Comparison of ENCODE assay signal across 21 cellular contexts in the genomic region with DNA sequence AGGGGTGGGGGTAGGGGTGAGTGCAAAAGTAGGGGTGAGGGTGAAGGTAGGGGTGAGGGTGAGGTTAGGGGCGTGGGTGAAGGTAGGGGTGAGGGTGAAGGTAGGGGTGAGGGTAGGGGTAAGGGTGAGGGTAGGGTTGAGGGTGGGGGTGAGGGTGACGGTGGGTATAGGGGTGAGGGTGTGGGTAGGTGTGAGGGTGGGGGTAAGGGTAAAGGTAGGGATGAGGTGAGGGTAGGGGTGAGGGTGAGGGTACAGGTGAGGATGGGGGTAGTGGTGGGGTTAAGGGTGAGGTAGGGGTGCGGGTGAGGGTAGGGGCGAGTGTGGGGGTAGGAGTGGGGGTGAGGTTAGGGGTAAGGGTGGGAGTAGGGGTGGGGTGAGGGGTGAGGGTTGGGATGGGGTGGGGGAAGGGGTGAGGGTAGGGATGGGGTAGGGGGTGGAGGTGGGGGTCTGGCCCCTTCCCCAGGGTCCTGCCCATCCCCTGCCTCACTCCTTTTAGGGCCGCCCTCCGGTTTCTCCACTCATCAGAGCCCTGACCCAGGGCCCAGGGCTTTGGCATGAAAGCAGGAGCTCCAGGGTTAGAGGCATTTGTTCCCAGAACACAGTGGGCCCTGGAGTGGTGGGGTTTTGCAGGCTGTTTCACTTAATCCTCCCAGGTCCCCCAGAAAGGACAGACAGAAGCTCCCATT. TPM values are rescaled to one million over a fixed set of nuclear protein-coding genes. Genes with fewer than 3 reads are reported as not detected.
DNase-seq lines count a peak whose midpoint lies in the region; ATAC-seq and TF ChIP-seq lines count a peak whose summit lies in the region.
"Had no signal": no experiment of that assay in that cellular context is flagged by ENCODE, and none has a peak within 500 bp of the region (broad histone marks: within the 10 kb centered on the region; RNA-seq: fewer than 3 reads in every experiment).

No MANE protein-coding gene starts in this region.

- no peak overlapping the region for H3K23ac ChIP-seq in neuronal stem cell (ENCODE audit: low read depth, low read length, poor library complexity)

- no peaks in the 10 kb centered on the region for H3K79me1 ChIP-seq in neuronal stem cell (ENCODE audit: low read depth, low read length)

- no peaks in the 10 kb centered on the region for H3K4me1 ChIP-seq in right atrium auricular region
- H3K4me1 ChIP-seq in neuronal stem cell (ENCODE audit: control insufficient read depth in 2 of 2, insufficient read depth in 1 of 2, low read depth in 1 of 2, low read length in 2 of 2), result peaks cover 11 to 12% of the 10 kb centered on the region in 2 donors
- no peaks in the 10 kb centered on the region for H3K4me1 ChIP-seq in upper lobe of right lung
- H3K4me1 ChIP-seq: BE2C had no signal

- peak overlapping the region; percentile 74 for H2AK5ac ChIP-seq in neuronal stem cell (ENCODE audit: low read depth, low read length)

- H3K27me3 ChIP-seq in right atrium auricular region (no peaks in the 10 kb centered on the region), neuronal stem cell (ENCODE audit: control insufficient read depth in 3 of 3, insufficient read depth in 3 of 3, low read depth in 1 of 3, low read length in 3 of 3) (peaks cover 0 to 3% (median 0%) of the 10 kb centered on the region in 3 experiments), upper lobe of right lung (peaks cover 10% of the 10 kb centered on the region)
- H3K27me3 ChIP-seq: BE2C had no signal

- ATAC-seq in Right ventricle myocardium inferior, result no peak
- ATAC-seq in upper lobe of right lung, result peak; percentile 18
- ATAC-seq: HCT116, Panc1 had no signal

- no peak overlapping the region for H3K27ac ChIP-seq in right atrium auricular region
- H3K27ac ChIP-seq in coronary artery, result no peak overlapping the region
- H3K27ac ChIP-seq in neuronal stem cell (replicated peaks; ENCODE audit: low read length), result no peak overlapping the region
- H3K27ac ChIP-seq in upper lobe of right lung, result no peak overlapping the region

- H3K9ac ChIP-seq in neuronal stem cell (ENCODE audit: low read depth, low read length, poor library complexity), result no peak overlapping the region

- H3K4ac ChIP-seq in neuronal stem cell (ENCODE audit: low read length), result no peak overlapping the region

- no peak overlapping the region for H4K8ac ChIP-seq in neuronal stem cell (ENCODE audit: low read depth, low read length)

- peak; percentile 30 for DNase-seq in Right ventricle myocardium inferior (ENCODE audit: missing footprints)
- DNase-seq in right atrium auricular region (ENCODE audit: low spot score), result no peak
- DNase-seq in coronary artery (ENCODE audit: low spot score), result peak; percentile 58
- DNase-seq in neuronal stem cell (ENCODE audit: low spot score), result no peak
- no peak for DNase-seq in upper lobe of right lung
- DNase-seq in NCI-H526 treated with DMSO at 0.1 percent for 48 hours (lab: John Stamatoyannopoulos, UW), result no peak
- DNase-seq in amniotic stem cell (lab: John Stamatoyannopoulos, UW), result no peak
- DNase-seq: BE2C; DMS53; GDM1; GOT3; KG1; NCI-H1092; NCI-H1436; NCI-H187 treated with DMSO at 0.1 percent for 48 hours; NCI-H2107; NCI-H446 treated with DMSO at 0.1 percent for 48 hours; NCI-H748 treated with DMSO at 0.1 percent for 48 hours; NK-92 treated with Interleukin-12 subunit alpha and Interleukin-12 subunit beta, amount 100 ng/mL, for 24 hours had no signal

- H3K18ac ChIP-seq in neuronal stem cell (ENCODE audit: low read length), result no peak overlapping the region

- no peak overlapping the region for H2BK15ac ChIP-seq in neuronal stem cell (ENCODE audit: low read length)

- no peak overlapping the region for H3K4me2 ChIP-seq in neuronal stem cell (ENCODE audit: insufficient read depth, low read length, poor library complexity, severe bottlenecking)

- H4K91ac ChIP-seq in neuronal stem cell (ENCODE audit: low read depth, low read length, poor library complexity), result no peak overlapping the region

- no peak overlapping the region for H2AFZ ChIP-seq in neuronal stem cell (ENCODE audit: low read length)

- H3K36me3 ChIP-seq in right atrium auricular region (no peaks in the 10 kb centered on the region), neuronal stem cell (replicated peaks in 1 of 2; ENCODE audit: control insufficient read depth in 2 of 2, insufficient read depth in 2 of 2, low read length in 2 of 2) (no peaks in the 10 kb centered on the region), upper lobe of right lung (no peaks in the 10 kb centered on the region)
- H3K36me3 ChIP-seq: BE2C had no signal

- H3K9me3 ChIP-seq in right atrium auricular region (no peaks in the 10 kb centered on the region), neuronal stem cell (replicated peaks in 1 of 2; ENCODE audit: control insufficient read depth in 2 of 2, insufficient read depth in 1 of 2, low read depth in 1 of 2, low read length in 2 of 2) (peaks cover 0 to 2% of the 10 kb centered on the region in 2 donors), upper lobe of right lung (no peaks in the 10 kb centered on the region)
- H3K9me3 ChIP-seq: BE2C had no signal

- H2BK12ac ChIP-seq in neuronal stem cell (ENCODE audit: low read length), result no peak overlapping the region

- H2BK5ac ChIP-seq in neuronal stem cell (ENCODE audit: low read length), result no peak overlapping the region

- no peak overlapping the region for H3K14ac ChIP-seq in neuronal stem cell (ENCODE audit: low read length)

- H2BK120ac ChIP-seq in neuronal stem cell (ENCODE audit: low read depth, low read length), result no peak overlapping the region

- TF ChIP-seq CTCF in right atrium auricular region (IDR thresholded peaks at IDR 0.05), result no peak
- TF ChIP-seq CTCF in coronary artery (IDR thresholded peaks at IDR 0.05), result no peak
- TF ChIP-seq CTCF in upper lobe of right lung (IDR thresholded peaks at IDR 0.05), result no peak

- intact Hi-C loops in Right ventricle myocardium inferior (cut with DNase I) (no loop called here), upper lobe of right lung (cut with DNase I) (no loop called here)

- WGBS in neuronal stem cell (ENCODE audit: extremely low coverage in 2 of 2, insufficient read length in 2 of 2, insufficient replicate concordance in 1 of 2), 2 donors, result 96% methylated on average over 2 of the region's 6 CpGs; no CpG with 5 or more reads in 1 of the 2 donors

- H3K4me3 ChIP-seq in right atrium auricular region (no peak overlapping the region), coronary artery (no peak overlapping the region), neuronal stem cell (ENCODE audit: low read length in 2 of 2) (no peak overlapping the region), upper lobe of right lung (no peak overlapping the region)

RNA-seq across cellular contexts. Expression of a gene that starts 26.8 kb away (rescaled TPM):
- total RNA-seq in Right ventricle myocardium inferior (0.46 TPM), right atrium auricular region (under 1 TPM; 0.12 to 0.30 TPM), upper lobe of right lung (0.96 TPM)
- polyA plus RNA-seq in neuronal stem cell (2013, experiment 1 of 2), result 2.1 TPM
- polyA plus RNA-seq in neuronal stem cell (2013, experiment 2 of 2), result 2.9 TPM

Comparison
In these comparisons a context has a peak if more than half of its experiments do, and no peak if none do; other contexts are left out.
1. DNase-seq: peak in Right ventricle myocardium inferior (single experiment) and coronary artery (single experiment); none in right atrium auricular region (single experiment), neuronal stem cell (single experiment), upper lobe of right lung (single experiment), NCI-H526 treated with DMSO at 0.1 percent for 48 hours (single experiment) and amniotic stem cell (single experiment).